Comparison of ENCODE assay signal across 1 cellular context in the genomic region with DNA sequence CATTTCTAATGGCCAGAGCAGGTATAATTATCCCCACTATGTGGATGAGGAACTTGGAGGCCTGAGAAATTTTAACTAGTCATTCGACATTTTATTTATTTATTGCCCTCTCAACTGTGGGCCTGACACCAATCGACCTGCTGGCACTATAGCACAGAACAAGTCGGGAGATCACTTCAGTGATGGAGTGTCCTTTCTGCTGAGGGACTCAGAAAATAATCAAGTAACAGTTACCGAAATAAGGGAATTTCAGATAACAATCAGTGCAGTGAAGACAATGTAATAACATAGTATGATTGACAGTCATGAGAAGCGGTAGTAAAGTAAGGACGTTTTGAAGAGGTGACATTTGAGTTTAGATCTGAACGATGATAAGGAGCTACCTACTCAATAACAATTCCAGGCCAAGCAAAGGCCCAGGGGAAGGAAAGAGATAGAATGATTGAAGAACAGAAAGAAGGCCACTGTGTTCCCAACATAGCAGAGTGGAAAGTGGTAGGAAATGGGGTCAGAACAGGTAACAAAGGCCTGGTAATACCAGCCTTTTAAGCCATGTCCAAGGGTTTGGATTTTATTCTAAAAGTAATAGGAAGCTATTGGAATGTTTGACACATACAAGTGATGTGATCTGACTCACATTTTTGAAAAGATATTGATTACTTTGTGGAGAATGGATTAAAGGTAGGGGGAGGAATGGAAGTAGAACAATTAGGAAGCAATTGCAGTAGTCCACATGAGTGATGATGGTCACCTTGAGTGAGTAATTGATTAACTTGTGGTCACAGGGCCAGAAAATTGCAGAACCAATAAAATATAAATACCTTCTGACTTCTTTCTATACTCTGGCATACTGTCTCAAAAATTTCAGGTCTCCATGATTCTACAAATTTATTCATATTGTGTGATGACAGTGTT.
TF ChIP-seq lines count a peak whose summit lies in the region.

No MANE protein-coding gene starts in this region.

TF ChIP-seq in K562, 482 proteins besides CTCF, POLR2A, EP300 and RAD21:
- TF ChIP-seq, protein P1, sequence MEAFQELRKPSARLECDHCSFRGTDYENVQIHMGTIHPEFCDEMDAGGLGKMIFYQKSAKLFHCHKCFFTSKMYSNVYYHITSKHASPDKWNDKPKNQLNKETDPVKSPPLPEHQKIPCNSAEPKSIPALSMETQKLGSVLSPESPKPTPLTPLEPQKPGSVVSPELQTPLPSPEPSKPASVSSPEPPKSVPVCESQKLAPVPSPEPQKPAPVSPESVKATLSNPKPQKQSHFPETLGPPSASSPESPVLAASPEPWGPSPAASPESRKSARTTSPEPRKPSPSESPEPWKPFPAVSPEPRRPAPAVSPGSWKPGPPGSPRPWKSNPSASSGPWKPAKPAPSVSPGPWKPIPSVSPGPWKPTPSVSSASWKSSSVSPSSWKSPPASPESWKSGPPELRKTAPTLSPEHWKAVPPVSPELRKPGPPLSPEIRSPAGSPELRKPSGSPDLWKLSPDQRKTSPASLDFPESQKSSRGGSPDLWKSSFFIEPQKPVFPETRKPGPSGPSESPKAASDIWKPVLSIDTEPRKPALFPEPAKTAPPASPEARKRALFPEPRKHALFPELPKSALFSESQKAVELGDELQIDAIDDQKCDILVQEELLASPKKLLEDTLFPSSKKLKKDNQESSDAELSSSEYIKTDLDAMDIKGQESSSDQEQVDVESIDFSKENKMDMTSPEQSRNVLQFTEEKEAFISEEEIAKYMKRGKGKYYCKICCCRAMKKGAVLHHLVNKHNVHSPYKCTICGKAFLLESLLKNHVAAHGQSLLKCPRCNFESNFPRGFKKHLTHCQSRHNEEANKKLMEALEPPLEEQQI (IDR thresholded peaks at IDR 0.05), result no peak
- TF ChIP-seq, protein P2, sequence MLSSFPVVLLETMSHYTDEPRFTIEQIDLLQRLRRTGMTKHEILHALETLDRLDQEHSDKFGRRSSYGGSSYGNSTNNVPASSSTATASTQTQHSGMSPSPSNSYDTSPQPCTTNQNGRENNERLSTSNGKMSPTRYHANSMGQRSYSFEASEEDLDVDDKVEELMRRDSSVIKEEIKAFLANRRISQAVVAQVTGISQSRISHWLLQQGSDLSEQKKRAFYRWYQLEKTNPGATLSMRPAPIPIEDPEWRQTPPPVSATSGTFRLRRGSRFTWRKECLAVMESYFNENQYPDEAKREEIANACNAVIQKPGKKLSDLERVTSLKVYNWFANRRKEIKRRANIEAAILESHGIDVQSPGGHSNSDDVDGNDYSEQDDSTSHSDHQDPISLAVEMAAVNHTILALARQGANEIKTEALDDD (IDR thresholded peaks at IDR 0.05), result peak; percentile 51; the same call in 1 of the 2 replicates
- TF ChIP-seq ZC3H11A (IDR thresholded peaks at IDR 0.05; ENCODE audit: low read depth, low read length) (no peak), ARID1B (IDR thresholded peaks at IDR 0.05) (peak; percentile 17; the same call in 1 of the 2 replicates), ZFX (CRISPR knock-in tag; IDR thresholded peaks at IDR 0.05) (peak; percentile 20; the same call in 1 of the 2 replicates), SRSF1 (IDR thresholded peaks at IDR 0.05; ENCODE audit: low read depth, low read length) (no peak), MTA1 (IDR thresholded peaks at IDR 0.05; ENCODE audit: borderline replicate concordance) (peak; percentile 40; the same call in 1 of the 2 replicates), ZEB2 (IDR thresholded peaks at IDR 0.05) (0 out of 2 replicates have a peak, but pooled peaks have one; percentile 38), GATA2 (CRISPR knock-in tag; IDR thresholded peaks at IDR 0.05) (peak; percentile 72), ETV1 (tag; conservative IDR thresholded peaks at IDR 0.05; ENCODE audit: low read depth) (no peak), ZNF57 (CRISPR knock-in tag; IDR thresholded peaks at IDR 0.05) (no peak), SMARCB1 (IDR thresholded peaks at IDR 0.05; ENCODE audit: insufficient read length, low read depth) (no peak), ZNF583 (CRISPR knock-in tag; IDR thresholded peaks at IDR 0.05) (no peak), BCOR (IDR thresholded peaks at IDR 0.05) (peak; percentile 74; the same call in 1 of the 2 replicates), ADNP (tag; IDR thresholded peaks at IDR 0.05) (peak; percentile 76), NFIC (IDR thresholded peaks at IDR 0.05) (no peak), SOX6 (IDR thresholded peaks at IDR 0.05) (peak; percentile 58), SMARCE1 (IDR thresholded peaks at IDR 0.05) (peak; percentile 11; the same call in 1 of the 2 replicates), EGR1 (conservative IDR thresholded peaks at IDR 0.05) (no peak), KLF13 (tag; IDR thresholded peaks at IDR 0.05; ENCODE audit: borderline replicate concordance, low read depth) (no peak), RCOR1 (IDR thresholded peaks at IDR 0.05; ENCODE audit: borderline replicate concordance in 1 of 2, low read depth in 2 of 2, low read length in 2 of 2) (0 out of 4 replicates have a peak, but pooled peaks of 1 of the 2 experiments have one; percentile 13), ASH1L (IDR thresholded peaks at IDR 0.05; ENCODE audit: borderline replicate concordance, low read depth, partially characterized antibody) (no peak), ZNF311 (CRISPR knock-in tag; IDR thresholded peaks at IDR 0.05) (no peak), SMARCA4 (IDR thresholded peaks at IDR 0.05) (0 out of 2 replicates have a peak, but pooled peaks have one; percentile 14), RBM25 (IDR thresholded peaks at IDR 0.05; ENCODE audit: low read depth, low read length, severe bottlenecking) (peak; percentile 86), DPF2 (IDR thresholded peaks at IDR 0.05) (peak; percentile 42; the same call in 1 of the 2 replicates), MEIS2 (IDR thresholded peaks at IDR 0.05; ENCODE audit: partially characterized antibody) (peak; percentile 75), KDM1A (IDR thresholded peaks at IDR 0.05) (peak in 1 of 2 experiments; percentile 44; a peak in 1 of 4 replicates), NFE2 (IDR thresholded peaks at IDR 0.05; ENCODE audit: low read depth) (0 out of 2 replicates have a peak, but pooled peaks have one; percentile 13)
- TF ChIP-seq, protein P3, sequence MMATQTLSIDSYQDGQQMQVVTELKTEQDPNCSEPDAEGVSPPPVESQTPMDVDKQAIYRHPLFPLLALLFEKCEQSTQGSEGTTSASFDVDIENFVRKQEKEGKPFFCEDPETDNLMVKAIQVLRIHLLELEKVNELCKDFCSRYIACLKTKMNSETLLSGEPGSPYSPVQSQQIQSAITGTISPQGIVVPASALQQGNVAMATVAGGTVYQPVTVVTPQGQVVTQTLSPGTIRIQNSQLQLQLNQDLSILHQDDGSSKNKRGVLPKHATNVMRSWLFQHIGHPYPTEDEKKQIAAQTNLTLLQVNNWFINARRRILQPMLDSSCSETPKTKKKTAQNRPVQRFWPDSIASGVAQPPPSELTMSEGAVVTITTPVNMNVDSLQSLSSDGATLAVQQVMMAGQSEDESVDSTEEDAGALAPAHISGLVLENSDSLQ (IDR thresholded peaks at IDR 0.05), result peak; percentile 97
- TF ChIP-seq, protein P4, sequence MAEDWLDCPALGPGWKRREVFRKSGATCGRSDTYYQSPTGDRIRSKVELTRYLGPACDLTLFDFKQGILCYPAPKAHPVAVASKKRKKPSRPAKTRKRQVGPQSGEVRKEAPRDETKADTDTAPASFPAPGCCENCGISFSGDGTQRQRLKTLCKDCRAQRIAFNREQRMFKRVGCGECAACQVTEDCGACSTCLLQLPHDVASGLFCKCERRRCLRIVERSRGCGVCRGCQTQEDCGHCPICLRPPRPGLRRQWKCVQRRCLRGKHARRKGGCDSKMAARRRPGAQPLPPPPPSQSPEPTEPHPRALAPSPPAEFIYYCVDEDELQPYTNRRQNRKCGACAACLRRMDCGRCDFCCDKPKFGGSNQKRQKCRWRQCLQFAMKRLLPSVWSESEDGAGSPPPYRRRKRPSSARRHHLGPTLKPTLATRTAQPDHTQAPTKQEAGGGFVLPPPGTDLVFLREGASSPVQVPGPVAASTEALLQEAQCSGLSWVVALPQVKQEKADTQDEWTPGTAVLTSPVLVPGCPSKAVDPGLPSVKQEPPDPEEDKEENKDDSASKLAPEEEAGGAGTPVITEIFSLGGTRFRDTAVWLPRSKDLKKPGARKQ (CRISPR knock-in tag; IDR thresholded peaks at IDR 0.05), result no peak
- TF ChIP-seq, protein P5, sequence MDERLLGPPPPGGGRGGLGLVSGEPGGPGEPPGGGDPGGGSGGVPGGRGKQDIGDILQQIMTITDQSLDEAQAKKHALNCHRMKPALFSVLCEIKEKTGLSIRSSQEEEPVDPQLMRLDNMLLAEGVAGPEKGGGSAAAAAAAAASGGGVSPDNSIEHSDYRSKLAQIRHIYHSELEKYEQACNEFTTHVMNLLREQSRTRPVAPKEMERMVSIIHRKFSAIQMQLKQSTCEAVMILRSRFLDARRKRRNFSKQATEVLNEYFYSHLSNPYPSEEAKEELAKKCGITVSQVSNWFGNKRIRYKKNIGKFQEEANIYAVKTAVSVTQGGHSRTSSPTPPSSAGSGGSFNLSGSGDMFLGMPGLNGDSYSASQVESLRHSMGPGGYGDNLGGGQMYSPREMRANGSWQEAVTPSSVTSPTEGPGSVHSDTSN (CRISPR knock-in tag; IDR thresholded peaks at IDR 0.05; ENCODE audit: low read depth), result peak; percentile 40; the same call in 1 of the 2 replicates
- TF ChIP-seq, protein P5 (tag; conservative IDR thresholded peaks at IDR 0.05; ENCODE audit: low read depth), result peak; percentile 80
- TF ChIP-seq, protein P6, sequence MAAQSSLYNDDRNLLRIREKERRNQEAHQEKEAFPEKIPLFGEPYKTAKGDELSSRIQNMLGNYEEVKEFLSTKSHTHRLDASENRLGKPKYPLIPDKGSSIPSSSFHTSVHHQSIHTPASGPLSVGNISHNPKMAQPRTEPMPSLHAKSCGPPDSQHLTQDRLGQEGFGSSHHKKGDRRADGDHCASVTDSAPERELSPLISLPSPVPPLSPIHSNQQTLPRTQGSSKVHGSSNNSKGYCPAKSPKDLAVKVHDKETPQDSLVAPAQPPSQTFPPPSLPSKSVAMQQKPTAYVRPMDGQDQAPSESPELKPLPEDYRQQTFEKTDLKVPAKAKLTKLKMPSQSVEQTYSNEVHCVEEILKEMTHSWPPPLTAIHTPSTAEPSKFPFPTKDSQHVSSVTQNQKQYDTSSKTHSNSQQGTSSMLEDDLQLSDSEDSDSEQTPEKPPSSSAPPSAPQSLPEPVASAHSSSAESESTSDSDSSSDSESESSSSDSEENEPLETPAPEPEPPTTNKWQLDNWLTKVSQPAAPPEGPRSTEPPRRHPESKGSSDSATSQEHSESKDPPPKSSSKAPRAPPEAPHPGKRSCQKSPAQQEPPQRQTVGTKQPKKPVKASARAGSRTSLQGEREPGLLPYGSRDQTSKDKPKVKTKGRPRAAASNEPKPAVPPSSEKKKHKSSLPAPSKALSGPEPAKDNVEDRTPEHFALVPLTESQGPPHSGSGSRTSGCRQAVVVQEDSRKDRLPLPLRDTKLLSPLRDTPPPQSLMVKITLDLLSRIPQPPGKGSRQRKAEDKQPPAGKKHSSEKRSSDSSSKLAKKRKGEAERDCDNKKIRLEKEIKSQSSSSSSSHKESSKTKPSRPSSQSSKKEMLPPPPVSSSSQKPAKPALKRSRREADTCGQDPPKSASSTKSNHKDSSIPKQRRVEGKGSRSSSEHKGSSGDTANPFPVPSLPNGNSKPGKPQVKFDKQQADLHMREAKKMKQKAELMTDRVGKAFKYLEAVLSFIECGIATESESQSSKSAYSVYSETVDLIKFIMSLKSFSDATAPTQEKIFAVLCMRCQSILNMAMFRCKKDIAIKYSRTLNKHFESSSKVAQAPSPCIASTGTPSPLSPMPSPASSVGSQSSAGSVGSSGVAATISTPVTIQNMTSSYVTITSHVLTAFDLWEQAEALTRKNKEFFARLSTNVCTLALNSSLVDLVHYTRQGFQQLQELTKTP (IDR thresholded peaks at IDR 0.05; ENCODE audit: low read depth in 1 of 2, partially characterized antibody in 2 of 2), result peak in 1 of 2 experiments; percentile 29
